1 cellular context compared by ENCODE assay signal in genomic region chr1:166166400-166166699, GRCh38.
TF ChIP-seq lines count a peak whose summit lies in the region.

No MANE protein-coding gene starts in this region.

TF ChIP-seq in HepG2, 621 proteins besides CTCF, POLR2A, EP300 and RAD21 (continued from another document):
- TF ChIP-seq, protein P1, sequence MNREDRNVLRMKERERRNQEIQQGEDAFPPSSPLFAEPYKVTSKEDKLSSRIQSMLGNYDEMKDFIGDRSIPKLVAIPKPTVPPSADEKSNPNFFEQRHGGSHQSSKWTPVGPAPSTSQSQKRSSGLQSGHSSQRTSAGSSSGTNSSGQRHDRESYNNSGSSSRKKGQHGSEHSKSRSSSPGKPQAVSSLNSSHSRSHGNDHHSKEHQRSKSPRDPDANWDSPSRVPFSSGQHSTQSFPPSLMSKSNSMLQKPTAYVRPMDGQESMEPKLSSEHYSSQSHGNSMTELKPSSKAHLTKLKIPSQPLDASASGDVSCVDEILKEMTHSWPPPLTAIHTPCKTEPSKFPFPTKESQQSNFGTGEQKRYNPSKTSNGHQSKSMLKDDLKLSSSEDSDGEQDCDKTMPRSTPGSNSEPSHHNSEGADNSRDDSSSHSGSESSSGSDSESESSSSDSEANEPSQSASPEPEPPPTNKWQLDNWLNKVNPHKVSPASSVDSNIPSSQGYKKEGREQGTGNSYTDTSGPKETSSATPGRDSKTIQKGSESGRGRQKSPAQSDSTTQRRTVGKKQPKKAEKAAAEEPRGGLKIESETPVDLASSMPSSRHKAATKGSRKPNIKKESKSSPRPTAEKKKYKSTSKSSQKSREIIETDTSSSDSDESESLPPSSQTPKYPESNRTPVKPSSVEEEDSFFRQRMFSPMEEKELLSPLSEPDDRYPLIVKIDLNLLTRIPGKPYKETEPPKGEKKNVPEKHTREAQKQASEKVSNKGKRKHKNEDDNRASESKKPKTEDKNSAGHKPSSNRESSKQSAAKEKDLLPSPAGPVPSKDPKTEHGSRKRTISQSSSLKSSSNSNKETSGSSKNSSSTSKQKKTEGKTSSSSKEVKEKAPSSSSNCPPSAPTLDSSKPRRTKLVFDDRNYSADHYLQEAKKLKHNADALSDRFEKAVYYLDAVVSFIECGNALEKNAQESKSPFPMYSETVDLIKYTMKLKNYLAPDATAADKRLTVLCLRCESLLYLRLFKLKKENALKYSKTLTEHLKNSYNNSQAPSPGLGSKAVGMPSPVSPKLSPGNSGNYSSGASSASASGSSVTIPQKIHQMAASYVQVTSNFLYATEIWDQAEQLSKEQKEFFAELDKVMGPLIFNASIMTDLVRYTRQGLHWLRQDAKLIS (CRISPR knock-in tag; IDR thresholded peaks at IDR 0.05) = no peak
- TF ChIP-seq, protein P2, sequence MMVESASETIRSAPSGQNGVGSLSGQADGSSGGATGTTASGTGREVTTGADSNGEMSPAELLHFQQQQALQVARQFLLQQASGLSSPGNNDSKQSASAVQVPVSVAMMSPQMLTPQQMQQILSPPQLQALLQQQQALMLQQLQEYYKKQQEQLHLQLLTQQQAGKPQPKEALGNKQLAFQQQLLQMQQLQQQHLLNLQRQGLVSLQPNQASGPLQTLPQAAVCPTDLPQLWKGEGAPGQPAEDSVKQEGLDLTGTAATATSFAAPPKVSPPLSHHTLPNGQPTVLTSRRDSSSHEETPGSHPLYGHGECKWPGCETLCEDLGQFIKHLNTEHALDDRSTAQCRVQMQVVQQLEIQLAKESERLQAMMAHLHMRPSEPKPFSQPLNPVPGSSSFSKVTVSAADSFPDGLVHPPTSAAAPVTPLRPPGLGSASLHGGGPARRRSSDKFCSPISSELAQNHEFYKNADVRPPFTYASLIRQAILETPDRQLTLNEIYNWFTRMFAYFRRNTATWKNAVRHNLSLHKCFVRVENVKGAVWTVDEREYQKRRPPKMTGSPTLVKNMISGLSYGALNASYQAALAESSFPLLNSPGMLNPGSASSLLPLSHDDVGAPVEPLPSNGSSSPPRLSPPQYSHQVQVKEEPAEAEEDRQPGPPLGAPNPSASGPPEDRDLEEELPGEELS (CRISPR knock-in tag; IDR thresholded peaks at IDR 0.05) = no peak
- TF ChIP-seq, protein P3, sequence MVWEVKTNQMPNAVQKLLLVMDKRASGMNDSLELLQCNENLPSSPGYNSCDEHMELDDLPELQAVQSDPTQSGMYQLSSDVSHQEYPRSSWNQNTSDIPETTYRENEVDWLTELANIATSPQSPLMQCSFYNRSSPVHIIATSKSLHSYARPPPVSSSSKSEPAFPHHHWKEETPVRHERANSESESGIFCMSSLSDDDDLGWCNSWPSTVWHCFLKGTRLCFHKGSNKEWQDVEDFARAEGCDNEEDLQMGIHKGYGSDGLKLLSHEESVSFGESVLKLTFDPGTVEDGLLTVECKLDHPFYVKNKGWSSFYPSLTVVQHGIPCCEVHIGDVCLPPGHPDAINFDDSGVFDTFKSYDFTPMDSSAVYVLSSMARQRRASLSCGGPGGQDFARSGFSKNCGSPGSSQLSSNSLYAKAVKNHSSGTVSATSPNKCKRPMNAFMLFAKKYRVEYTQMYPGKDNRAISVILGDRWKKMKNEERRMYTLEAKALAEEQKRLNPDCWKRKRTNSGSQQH (CRISPR knock-in tag; IDR thresholded peaks at IDR 0.05; ENCODE audit: low read depth) = no peak
- TF ChIP-seq HDAC1 (CRISPR knock-in tag; IDR thresholded peaks at IDR 0.05) (no peak), ZNF296 (CRISPR knock-in tag; conservative IDR thresholded peaks at IDR 0.05) (no peak), ZFYVE20 (CRISPR knock-in tag; IDR thresholded peaks at IDR 0.05; ENCODE audit: borderline replicate concordance, low read depth) (no peak), SRSF1 (optimal IDR thresholded peaks at IDR 0.05; ENCODE audit: low read depth, low read length) (no peak), GABPB1 (CRISPR knock-in tag; IDR thresholded peaks at IDR 0.05) (no peak), HMGXB4 (CRISPR knock-in tag; IDR thresholded peaks at IDR 0.05; ENCODE audit: borderline replicate concordance in 1 of 2, low read depth in 1 of 2) (no peak)
